ENCODE assay signal across 8 cellular contexts in the genomic region with DNA sequence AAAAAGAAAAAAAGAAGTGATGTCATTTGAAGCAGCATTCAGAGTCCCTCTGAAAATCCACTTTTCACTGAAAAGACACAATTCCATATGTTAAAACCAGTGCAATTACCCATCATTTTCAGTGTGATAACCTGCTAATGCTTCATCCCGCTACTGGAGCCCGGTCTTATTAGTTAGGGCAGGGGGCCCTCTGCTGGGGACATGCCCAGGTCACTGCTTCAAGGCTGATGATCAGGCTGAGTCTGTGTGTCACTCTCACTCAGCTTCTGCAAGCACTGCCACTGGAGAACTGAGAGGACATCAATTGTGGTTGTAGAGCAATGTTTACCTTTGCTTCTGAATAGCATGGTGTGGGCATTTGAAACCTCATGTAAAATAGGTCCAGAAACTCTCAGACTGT. TPM values are rescaled to one million over a fixed set of nuclear protein-coding genes. Genes with fewer than 3 reads are reported as not detected.
DNase-seq lines count a peak whose midpoint lies in the region; ATAC-seq and TF ChIP-seq lines count a peak whose summit lies in the region.

No MANE protein-coding gene starts in this region.

- H3K36me3 Mint-ChIP-seq in activated T-cell treated with anti-CD3 and anti-CD28 coated beads, Interleukin-2, amount 50 U/mL, for 72 hours (ENCODE audit: insufficient read depth in 2 of 2) = no peaks in the 10 kb centered on the region

- H3K4me3 ChIP-seq in AG10803 (ENCODE audit: low read length) = no peak overlapping the region

- TF ChIP-seq CTCF in AG10803 (conservative IDR thresholded peaks at IDR 0.05; ENCODE audit: low read length) (peak; percentile 17; the same call in 1 of the 2 replicates), GM13976 (IDR thresholded peaks at IDR 0.05; ENCODE audit: borderline replicate concordance, control extremely low read depth, extremely low read depth, insufficient read depth, missing control alignments) (peak; percentile 28)

- no peak overlapping the region for H3K27ac Mint-ChIP-seq in activated T-cell treated with anti-CD3 and anti-CD28 coated beads, Interleukin-2, amount 50 U/mL, for 72 hours

- H3K4me1 Mint-ChIP-seq in activated T-cell treated with anti-CD3 and anti-CD28 coated beads, Interleukin-2, amount 50 U/mL, for 72 hours (ENCODE audit: low read depth) = no peaks in the 10 kb centered on the region

- DNase-seq in AG10803 (ENCODE audit: low read depth) (no peak), GM13976 (ENCODE audit: low spot score) (peak; percentile 7), NCI-H460 (ENCODE audit: extremely low read depth, low read depth) (peak; percentile 61), left lobe of liver (ENCODE audit: low spot score) (no peak), NCI-H774 (lab: John Stamatoyannopoulos, UW) (no peak)
- peak; percentile 13 to 18 for DNase-seq in activated T-cell treated with anti-CD3 and anti-CD28 coated beads, Interleukin-2, amount 50 U/mL, for 72 hours

- ATAC-seq in HG02885 (IDR thresholded peaks at IDR 0.05; ENCODE audit: poor library complexity, unreplicated experiment) (peak; percentile 83), left lobe of liver (peak; percentile 66), HG03457 (IDR thresholded peaks at IDR 0.05; ENCODE audit: unreplicated experiment) (no peak)
- ATAC-seq in activated T-cell treated with anti-CD3 and anti-CD28 coated beads, Interleukin-2, amount 50 U/mL, for 72 hours (replicated peaks in 1 of 2) = peak in 1 of 2 donors; percentile 52

- no peak overlapping the region for H3K4me3 Mint-ChIP-seq in activated T-cell treated with anti-CD3 and anti-CD28 coated beads, Interleukin-2, amount 50 U/mL, for 72 hours

- peaks cover 12% of the 10 kb centered on the region for H3K27me3 Mint-ChIP-seq in activated T-cell treated with anti-CD3 and anti-CD28 coated beads, Interleukin-2, amount 50 U/mL, for 72 hours (ENCODE audit: low read depth)

- in situ Hi-C loops in GM13976 (cut with MboI; ENCODE audit: low sequenced_read_pairs, unreplicated experiment) = no loop called here

- H3K9me3 Mint-ChIP-seq in activated T-cell treated with anti-CD3 and anti-CD28 coated beads, Interleukin-2, amount 50 U/mL, for 72 hours = no peaks in the 10 kb centered on the region

RNA-seq across cellular contexts. Expression of gene NXPH2, which starts 49.1 kb away (rescaled TPM):
- total RNA-seq in NCI-H460 (2014; rRNA removed; shearing (Covaris generic)) = 0.66 and 0.89 TPM in 2 replicates
- not detected in 2 replicates for polyA plus RNA-seq in NCI-H460 (2014; cell fraction: nucleus; rRNA removed)
- not detected for total RNA-seq in activated T-cell treated with anti-CD3 and anti-CD28 coated beads, Interleukin-2, amount 50 U/mL, for 72 hours
- not detected for total RNA-seq in left lobe of liver

Comparison
In these comparisons a context has a peak if more than half of its experiments do, and no peak if none do; other contexts are left out.
1. DNase-seq: peak in GM13976 (single experiment), NCI-H460 (single experiment) and activated T-cell treated with anti-CD3 and anti-CD28 coated beads, Interleukin-2, amount 50 U/mL, for 72 hours (2 of 2); none in AG10803 (single experiment), left lobe of liver (single experiment) and NCI-H774 (single experiment).